Comparison of ENCODE assay signal across 15 cellular contexts in genomic region chr3:195237981-195238625, GRCh38. TPM values are rescaled to one million over a fixed set of nuclear protein-coding genes. Genes with fewer than 3 reads are reported as not detected.
DNase-seq lines count a peak whose midpoint lies in the region; ATAC-seq and TF ChIP-seq lines count a peak whose summit lies in the region.
"Had no signal": no experiment of that assay in that cellular context is flagged by ENCODE, and none has a peak within 500 bp of the region (broad histone marks: within the 10 kb centered on the region; RNA-seq: fewer than 3 reads in every experiment).

No MANE protein-coding gene starts in this region.

- H3K4me3 ChIP-seq in lower leg skin (ENCODE audit: low read depth, poor library complexity, severe bottlenecking) = no peak overlapping the region

- no peak for ATAC-seq in stimulated activated effector memory CD8-positive, alpha-beta T cell treated with anti-CD3 and anti-CD28 coated beads, Interleukin-12 subunit alpha, Interleukin-12 subunit beta, amount 100 ng/mL, for 72 hours
- ATAC-seq: SK-N-SH treated with all-trans-retinoic acid at 6 μM for 48 hours had no signal

- peak overlapping the region; percentile 17 for H3K4me3 Mint-ChIP-seq in stimulated activated effector memory CD8-positive, alpha-beta T cell treated with anti-CD3 and anti-CD28 coated beads, Interleukin-12 subunit alpha, Interleukin-12 subunit beta, amount 100 ng/mL, for 72 hours
- H3K4me3 Mint-ChIP-seq: CD14-positive monocyte had no signal

- 83 to 88% methylated on average over 18 of the region's 18 CpGs for WGBS in lower leg skin, 2 donors

- TF ChIP-seq CTCF in RWPE1 (conservative IDR thresholded peaks at IDR 0.05; ENCODE audit: low read depth) (no peak), lower leg skin (IDR thresholded peaks at IDR 0.05) (no peak)

- peak overlapping the region; percentile 89 for H3K27ac Mint-ChIP-seq in stimulated activated effector memory CD8-positive, alpha-beta T cell treated with anti-CD3 and anti-CD28 coated beads, Interleukin-12 subunit alpha, Interleukin-12 subunit beta, amount 100 ng/mL, for 72 hours
- H3K27ac Mint-ChIP-seq: CD14-positive monocyte had no signal

- intact Hi-C loops in lower leg skin (cut with DNase I; ENCODE audit: low total_unique reads) = no loop called here

- H3K27ac ChIP-seq in RWPE1 = peak overlapping the region; percentile 33
- H3K27ac ChIP-seq in cingulate gyrus (ENCODE audit: low read depth, low read length) = peak overlapping the region; percentile 62

- POLR2A ChIA-PET in RWPE1 (lab: Yijun Ruan, JAX; ENCODE audit: low non-redundant PET) = no interaction called here

- no peaks in the 10 kb centered on the region for H3K36me3 Mint-ChIP-seq in stimulated activated effector memory CD8-positive, alpha-beta T cell treated with anti-CD3 and anti-CD28 coated beads, Interleukin-12 subunit alpha, Interleukin-12 subunit beta, amount 100 ng/mL, for 72 hours

- TF ChIP-seq POLR2A in lower leg skin (IDR thresholded peaks at IDR 0.05) = no peak

- peaks cover 25% of the 10 kb centered on the region for H3K4me1 Mint-ChIP-seq in stimulated activated effector memory CD8-positive, alpha-beta T cell treated with anti-CD3 and anti-CD28 coated beads, Interleukin-12 subunit alpha, Interleukin-12 subunit beta, amount 100 ng/mL, for 72 hours
- H3K4me1 Mint-ChIP-seq: CD14-positive monocyte had no signal

- DNase-seq in RWPE1 (ENCODE audit: low spot score) (peak; percentile 50), lower leg skin (ENCODE audit: low spot score in 2 of 2) (peak; percentile 10 to 80), AG08396 (ENCODE audit: low spot score) (no peak)
- peak in 1 of 2 donors; percentile 41 for DNase-seq in stimulated activated effector memory CD8-positive, alpha-beta T cell treated with anti-CD3 and anti-CD28 coated beads, Interleukin-12 subunit alpha, Interleukin-12 subunit beta, amount 100 ng/mL, for 72 hours (ENCODE audit: low spot score in 2 of 2)
- DNase-seq in stimulated activated CD4-positive, alpha-beta T cell treated with anti-CD3 and anti-CD28 coated beads, Interleukin-4, amount 100 ng/mL, for 4 hours = no peak
- no peak for DNase-seq in effector CD8-positive, alpha-beta T cell (lab: John Stamatoyannopoulos, UW)
- no peak for DNase-seq in activated naive CD4-positive, alpha-beta T cell (lab: John Stamatoyannopoulos, UW)
- DNase-seq: foreskin melanocyte; KG1; NCI-H2029; NK-92 treated with Interleukin-12 subunit alpha and Interleukin-12 subunit beta, amount 100 ng/mL, for 24 hours; substantia nigra had no signal

- CTCF ChIA-PET in RWPE1 (lab: Yijun Ruan, JAX) = no interaction called here

- H3K9me3 Mint-ChIP-seq in stimulated activated effector memory CD8-positive, alpha-beta T cell treated with anti-CD3 and anti-CD28 coated beads, Interleukin-12 subunit alpha, Interleukin-12 subunit beta, amount 100 ng/mL, for 72 hours = no peaks in the 10 kb centered on the region

RNA-seq across cellular contexts. Expression of gene XXYLT1, which starts 32.9 kb away (rescaled TPM):
- 10 to 100 TPM in 3 of 4 donors, 1 to 10 TPM in 1; 9.7 to 30.1 (median 17.7) TPM for total RNA-seq in lower leg skin

Comparison
In these comparisons a context has a peak if more than half of its experiments do, and no peak if none do; other contexts are left out.
1. DNase-seq: peak in RWPE1 (single experiment) and lower leg skin (2 of 2); none in AG08396 (single experiment), stimulated activated CD4-positive, alpha-beta T cell treated with anti-CD3 and anti-CD28 coated beads, Interleukin-4, amount 100 ng/mL, for 4 hours (0 of 2), effector CD8-positive, alpha-beta T cell (single experiment) and activated naive CD4-positive, alpha-beta T cell (0 of 4).